Comparison of ENCODE assay signal across 34 cellular contexts in genomic region chr3:15967577-15967976, GRCh38.
"Had no signal": no experiment of that assay in that cellular context is flagged by ENCODE, and none has a peak within 500 bp of the region (broad histone marks: within the 10 kb centered on the region; RNA-seq: fewer than 3 reads in every experiment).

No MANE protein-coding gene starts in this region.

- H3K36me3 ChIP-seq: MG63 had no signal

- H3K27me3 ChIP-seq: MG63 had no signal

- DNase-seq: Karpas-422, Kasumi-1, MG63, MM.1S, MV-4-11, NCI-H1048, NCI-H1092, NCI-H1092 treated with DMSO at 0.1 percent for 48 hours, NCI-H1105, NCI-H1105 treated with DMSO at 0.1 percent for 48 hours, NCI-H1417, NCI-H1417 treated with DMSO at 0.1 percent for 48 hours, NCI-H1436, NCI-H1436 treated with DMSO at 0.1 percent for 48 hours, NCI-H146, NCI-H1694, NCI-H1694 treated with DMSO at 0.1 percent for 48 hours, NCI-H187, NCI-H187 treated with DMSO at 0.1 percent for 48 hours, NCI-H1930, NCI-H2029, NCI-H2029 treated with DMSO at 0.1 percent for 48 hours, NCI-H2081, NCI-H2081 treated with DMSO at 0.1 percent for 48 hours, NCI-H2107, NCI-H2171, NCI-H2171 treated with DMSO at 0.1 percent for 48 hours, NCI-H2227 treated with DMSO at 0.1 percent for 48 hours, NCI-H226, NCI-H345, NCI-H446, NCI-H446 treated with DMSO at 0.1 percent for 48 hours, NCI-H510A, NCI-H510A treated with DMSO at 0.1 percent for 48 hours had no signal

- H3K4me3 ChIP-seq: MG63 had no signal

- H3K9me3 ChIP-seq: MG63 had no signal
